ENCODE assay signal across 25 cellular contexts in genomic region chr3:108513961-108514360, GRCh38. TPM values are rescaled to one million over a fixed set of nuclear protein-coding genes. Genes with fewer than 3 reads are reported as not detected.
DNase-seq lines count a peak whose midpoint lies in the region; ATAC-seq and TF ChIP-seq lines count a peak whose summit lies in the region.
"Had no signal": no experiment of that assay in that cellular context is flagged by ENCODE, and none has a peak within 500 bp of the region (broad histone marks: within the 10 kb centered on the region; RNA-seq: fewer than 3 reads in every experiment).

No MANE protein-coding gene starts in this region.

- no peak for ATAC-seq in GM21390 (IDR thresholded peaks at IDR 0.05; ENCODE audit: unreplicated experiment)
- ATAC-seq: body of pancreas, lower lobe of right lung had no signal

- in situ Hi-C loops in brain microvascular endothelial cell (cut with HindIII; ENCODE audit: low pct_ligation_motif_present, low sequenced_read_pairs): no loop called here

- H3K27ac ChIP-seq in brain microvascular endothelial cell: no peak overlapping the region
- H3K27ac ChIP-seq: body of pancreas, colonic mucosa, lower lobe of right lung, PC-9 had no signal

- no peaks in the 10 kb centered on the region for H3K36me3 Mint-ChIP-seq in HFFc6 (ENCODE audit: low read depth)
- H3K36me3 Mint-ChIP-seq: activated naive CD8-positive, alpha-beta T cell treated with anti-CD3 and anti-CD28 coated beads for 36 hours; CD14-positive monocyte had no signal

- H3K27ac Mint-ChIP-seq in HFFc6: no peak overlapping the region
- H3K27ac Mint-ChIP-seq: activated naive CD8-positive, alpha-beta T cell treated with anti-CD3 and anti-CD28 coated beads for 36 hours; activated T-helper 2 cell treated with anti-CD3 and anti-CD28 coated beads, Interferon-gamma antibody, Interleukin-2, Interleukin-4, amounts not matched to agents 10 μg/mL and 5 μg/mL and 100 μg/mL, durations not matched to agents 14 hours and 24 hours and 36 hours; CD14-positive monocyte; endodermal cell; H9 had no signal

- DNase-seq in COLO829 (ENCODE audit: low spot score) (peak; percentile 21), HFFc6 (peak; percentile 7), brain microvascular endothelial cell (peak; percentile 17), iris pigment epithelial cell (ENCODE audit: low read depth) (peak; percentile 40), NCI-H2227 (lab: John Stamatoyannopoulos, UW; ENCODE audit: unreplicated experiment) (no peak), GF-D8 (lab: John Stamatoyannopoulos, UW) (no peak)
- DNase-seq in stimulated activated CD4-positive, alpha-beta T cell treated with anti-CD3 and anti-CD28 coated beads, Interleukin-4, amount 100 ng/mL, for 24 hours: no peak
- DNase-seq: activated CD8-positive, alpha-beta memory T cell treated with anti-CD3 and anti-CD28 coated beads, Interleukin-2, amount 50 U/mL, for 4 hours; activated naive CD8-positive, alpha-beta T cell treated with anti-CD3 and anti-CD28 coated beads for 36 hours; body of pancreas; colonic mucosa; endodermal cell; GDM1; H9; islet precursor cell; lower lobe of right lung; NCI-H1694; NCI-H82; PC-9 had no signal

- no peak overlapping the region for H3K4me3 Mint-ChIP-seq in HFFc6
- H3K4me3 Mint-ChIP-seq: activated naive CD8-positive, alpha-beta T cell treated with anti-CD3 and anti-CD28 coated beads for 36 hours; CD14-positive monocyte; endodermal cell; H9; neural crest cell had no signal

- TF ChIP-seq CTCF in HFFc6 (IDR thresholded peaks at IDR 0.05) (no peak), brain microvascular endothelial cell (IDR thresholded peaks at IDR 0.05; ENCODE audit: low read depth, low read length, missing control alignments) (no peak)

- no peaks in the 10 kb centered on the region for H3K9me3 Mint-ChIP-seq in HFFc6
- H3K9me3 Mint-ChIP-seq: activated naive CD8-positive, alpha-beta T cell treated with anti-CD3 and anti-CD28 coated beads for 36 hours; activated T-helper 2 cell treated with anti-CD3 and anti-CD28 coated beads, Interferon-gamma antibody, Interleukin-2, Interleukin-4, amounts not matched to agents 10 μg/mL and 5 μg/mL and 100 μg/mL, durations not matched to agents 14 hours and 24 hours and 36 hours; endodermal cell; H9; neural crest cell had no signal

- H3K27me3 ChIP-seq in brain microvascular endothelial cell (replicated peaks): no peaks in the 10 kb centered on the region
- H3K27me3 ChIP-seq: body of pancreas, colonic mucosa had no signal

- H3K4me3 ChIP-seq in brain microvascular endothelial cell (ENCODE audit: low read depth, low read length): no peak overlapping the region
- H3K4me3 ChIP-seq: body of pancreas, colonic mucosa, lower lobe of right lung, PC-9 had no signal

- peaks cover 9% of the 10 kb centered on the region for H3K27me3 Mint-ChIP-seq in HFFc6 (ENCODE audit: insufficient read depth)
- H3K27me3 Mint-ChIP-seq: activated naive CD8-positive, alpha-beta T cell treated with anti-CD3 and anti-CD28 coated beads for 36 hours had no signal

- no peaks in the 10 kb centered on the region for H3K36me3 ChIP-seq in brain microvascular endothelial cell (replicated peaks)
- H3K36me3 ChIP-seq: colonic mucosa, lower lobe of right lung had no signal

- H3K4me1 Mint-ChIP-seq in HFFc6 (ENCODE audit: low read depth): no peaks in the 10 kb centered on the region
- H3K4me1 Mint-ChIP-seq: activated naive CD8-positive, alpha-beta T cell treated with anti-CD3 and anti-CD28 coated beads for 36 hours; CD14-positive monocyte; neural crest cell had no signal

RNA-seq across cellular contexts. Expression of gene MYH15, which starts 3.6 kb away (rescaled TPM):
- under 1 TPM; 0.19 to 0.59 (median 0.31) TPM for total RNA-seq in HFFc6 (2021; fragmentation: NEBNext Ultra II Directional; extraction: Animal tissue kit (Norgen Biotek cat#: 25700))
- total RNA-seq: body of pancreas, mucosa of gallbladder, subcutaneous adipose tissue had no signal

Comparison
In these comparisons a context has a peak if more than half of its experiments do, and no peak if none do; other contexts are left out.
1. DNase-seq: peak in COLO829 (single experiment), HFFc6 (single experiment), brain microvascular endothelial cell (single experiment) and iris pigment epithelial cell (single experiment); none in NCI-H2227 (single experiment), GF-D8 (single experiment) and stimulated activated CD4-positive, alpha-beta T cell treated with anti-CD3 and anti-CD28 coated beads, Interleukin-4, amount 100 ng/mL, for 24 hours (single experiment).